ENCODE assay signal across 21 cellular contexts in the genomic region with DNA sequence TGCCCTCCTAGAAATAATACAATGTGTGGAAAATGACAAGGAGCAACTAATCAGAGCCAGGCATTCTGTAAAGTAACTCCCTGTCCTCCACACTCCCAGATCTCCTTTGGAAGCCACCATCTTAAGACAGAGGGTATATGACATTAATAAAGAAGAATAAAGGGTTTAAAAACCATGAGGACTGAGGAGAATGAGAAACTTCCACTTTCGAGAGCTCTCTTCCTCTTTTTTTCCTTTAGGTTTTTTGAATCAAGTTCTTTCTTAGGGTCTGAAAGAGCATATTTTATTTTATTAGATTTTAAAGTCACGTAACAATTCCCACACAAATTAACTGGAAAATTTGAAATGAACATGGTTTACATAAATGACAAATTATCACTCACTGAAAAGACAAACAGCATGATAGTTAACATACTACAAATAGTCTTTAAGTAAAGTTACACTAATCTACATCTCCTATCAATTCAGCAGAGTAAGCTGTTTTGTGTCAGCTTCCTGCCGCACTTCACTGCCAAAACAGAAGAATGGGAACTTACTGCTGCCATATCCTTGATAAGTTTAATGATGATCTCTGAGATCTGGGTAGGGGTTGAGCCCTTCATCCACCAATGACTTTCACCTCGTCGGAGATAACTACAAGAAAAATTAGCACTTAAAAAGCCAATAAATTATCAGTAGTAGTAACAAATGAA. TPM values are rescaled to one million over a fixed set of nuclear protein-coding genes. Genes with fewer than 3 reads are reported as not detected.
A peak's percentile ranks its signal among the peaks of the same experiment; 100 is the strongest.
DNase-seq lines count a peak whose midpoint lies in the region; ATAC-seq and TF ChIP-seq lines count a peak whose summit lies in the region.
"Had no signal": no experiment of that assay in that cellular context is flagged by ENCODE, and none has a peak within 500 bp of the region (broad histone marks: within the 10 kb centered on the region; RNA-seq: fewer than 3 reads in every experiment).

No MANE protein-coding gene starts in this region.

- no peaks in the 10 kb centered on the region for H4K20me1 ChIP-seq in SK-N-SH (ENCODE audit: insufficient read depth)
- H4K20me1 ChIP-seq: BLaER1 had no signal

- ATAC-seq in SK-N-SH treated with all-trans-retinoic acid at 6 μM for 48 hours: no peak
- peak; percentile 25 for ATAC-seq in activated B cell treated with CpG ODN at 0.5 μM for 24 hours (ENCODE audit: low read depth)
- ATAC-seq: activated CD8-positive, alpha-beta memory T cell treated with anti-CD3 and anti-CD28 coated beads, Interleukin-2, amount 10 ng/mL, durations not matched to agents 7 days and 5 days had no signal

- H3K9ac ChIP-seq in SK-N-SH: no peak overlapping the region
- H3K9ac ChIP-seq: BLaER1, KMS-11 had no signal

- no peak overlapping the region for H3K4me2 ChIP-seq in SK-N-SH
- H3K4me2 ChIP-seq: BLaER1, KMS-11 had no signal

- H3K9me3 ChIP-seq in SK-N-SH: no peaks in the 10 kb centered on the region
- no peaks in the 10 kb centered on the region for H3K9me3 ChIP-seq in SJCRH30 (replicated peaks)
- H3K9me3 ChIP-seq: BLaER1, prostate gland had no signal

- H3K4me1 Mint-ChIP-seq in activated B cell treated with CpG ODN at 0.5 μM for 24 hours (peaks cover 17% of the 10 kb centered on the region), progenitor cell of endocrine pancreas (ENCODE audit: low read depth) (peaks cover 4% of the 10 kb centered on the region)
- H3K4me1 Mint-ChIP-seq: activated CD8-positive, alpha-beta memory T cell treated with anti-CD3 and anti-CD28 coated beads, Interleukin-2, amount 10 ng/mL, durations not matched to agents 7 days and 5 days; nephron progenitor cell had no signal

- H3K36me3 Mint-ChIP-seq in activated B cell treated with CpG ODN at 0.5 μM for 24 hours (ENCODE audit: low read depth) (peaks cover 82% of the 10 kb centered on the region), progenitor cell of endocrine pancreas (ENCODE audit: insufficient read depth) (peaks cover 21% of the 10 kb centered on the region)

- no peak overlapping the region for H2AFZ ChIP-seq in SK-N-SH (ENCODE audit: low read depth)

- H3K27me3 ChIP-seq in SK-N-SH (ENCODE audit: insufficient read depth): no peaks in the 10 kb centered on the region
- H3K27me3 ChIP-seq in SJCRH30: no peaks in the 10 kb centered on the region
- H3K27me3 ChIP-seq: BLaER1 had no signal

- no peak for TF ChIP-seq EP300 in SK-N-SH (IDR thresholded peaks at IDR 0.05; ENCODE audit: borderline replicate concordance in 1 of 2, low read depth in 1 of 2, low read length in 1 of 2)

- H3K27ac ChIP-seq in SK-N-SH (ENCODE audit: low read depth in 2 of 2, low read length in 1 of 2) (no peak overlapping the region), SJCRH30 (no peak overlapping the region)
- H3K27ac ChIP-seq: BLaER1, KMS-11, prostate gland had no signal

- H3K4me1 ChIP-seq in SK-N-SH (ENCODE audit: control insufficient read depth in 1 of 2, insufficient read depth in 2 of 2, low read depth in 1 of 2, low read length in 1 of 2) (no peaks in the 10 kb centered on the region; a peak in 2 of 4 replicates), SJCRH30 (no peaks in the 10 kb centered on the region)
- H3K4me1 ChIP-seq: BLaER1, prostate gland had no signal

- no peaks in the 10 kb centered on the region for H3K79me2 ChIP-seq in SK-N-SH (ENCODE audit: insufficient read depth)

- POLR2A ChIA-PET in SK-N-SH (lab: Yijun Ruan, JAX) (no interaction called here), activated B cell treated with CpG ODN at 0.5 μM for 24 hours (lab: Charles Lee) (no interaction called here)

- no peak for TF ChIP-seq POLR2A in NB4 (IDR thresholded peaks at IDR 0.05; ENCODE audit: extremely low read depth, insufficient read length)

- H3K36me3 ChIP-seq in SK-N-SH (replicated peaks in 1 of 2; ENCODE audit: control insufficient read depth in 1 of 2, insufficient read depth in 2 of 2, low read length in 1 of 2): peaks cover 55 to 77% of the 10 kb centered on the region in 2 experiments
- H3K36me3 ChIP-seq in SJCRH30: peaks cover 44% of the 10 kb centered on the region

- peaks cover 4% of the 10 kb centered on the region for H3F3A ChIP-seq in SK-N-SH (replicated peaks; ENCODE audit: insufficient read depth)

- DNase-seq in SK-N-SH (no peak), NB4 (ENCODE audit: low read depth) (peak; percentile 10), activated B cell treated with CpG ODN at 0.5 μM for 24 hours (no peak), progenitor cell of endocrine pancreas (ENCODE audit: low spot score, unreplicated experiment) (no peak), SJCRH30 (no peak), NCI-H774 (lab: John Stamatoyannopoulos, UW) (no peak), NCI-H187 (lab: John Stamatoyannopoulos, UW) (no peak)
- DNase-seq: 8988T; activated CD4-positive, CD25-positive, alpha-beta regulatory T cell treated with anti-CD3 and anti-CD28 coated beads, Interleukin-2, amount 50 U/mL, for 72 hours; activated CD8-positive, alpha-beta memory T cell treated with anti-CD3 and anti-CD28 coated beads, Interleukin-2, amount 10 ng/mL, durations not matched to agents 7 days and 5 days; activated gamma-delta T cell treated with Interleukin-2 at 50 U/mL for 16 hours; GF-D8; hippocampal formation; NCI-H1417; NCI-H2171; nephron progenitor cell; small intestine had no signal

- H3K9me3 Mint-ChIP-seq in activated B cell treated with CpG ODN at 0.5 μM for 24 hours: no peaks in the 10 kb centered on the region
- no peaks in the 10 kb centered on the region for H3K9me3 Mint-ChIP-seq in progenitor cell of endocrine pancreas (ENCODE audit: low read depth)
- H3K9me3 Mint-ChIP-seq: nephron progenitor cell had no signal

- intact Hi-C loops in activated B cell treated with CpG ODN at 0.5 μM for 24 hours (cut with micrococcal nuclease): loop anchor here (2.0 kb wide), 3 partner anchors 15 to 39 kb away; a partner anchor contains a TSS

- H3K27me3 Mint-ChIP-seq in activated B cell treated with CpG ODN at 0.5 μM for 24 hours (no peaks in the 10 kb centered on the region), progenitor cell of endocrine pancreas (no peaks in the 10 kb centered on the region)
- H3K27me3 Mint-ChIP-seq: activated CD8-positive, alpha-beta memory T cell treated with anti-CD3 and anti-CD28 coated beads, Interleukin-2, amount 10 ng/mL, durations not matched to agents 7 days and 5 days had no signal

- TF ChIP-seq CTCF in SK-N-SH (IDR thresholded peaks at IDR 0.05) (no peak), NB4 (IDR thresholded peaks at IDR 0.05; ENCODE audit: low read depth, low read length) (no peak), activated B cell treated with CpG ODN at 0.5 μM for 24 hours (IDR thresholded peaks at IDR 0.05) (no peak), progenitor cell of endocrine pancreas (IDR thresholded peaks at IDR 0.05; ENCODE audit: unreplicated experiment) (no peak)

- H3K9me2 ChIP-seq in SK-N-SH: no peaks in the 10 kb centered on the region

- H3K4me3 ChIP-seq in SK-N-SH (ENCODE audit: low read depth in 2 of 2, low read length in 1 of 2) (no peak overlapping the region), NB4 (ENCODE audit: low read depth, low read length) (no peak overlapping the region), SJCRH30 (no peak overlapping the region)
- H3K4me3 ChIP-seq: BLaER1, prostate gland had no signal

- TF ChIP-seq RAD21 in SK-N-SH (IDR thresholded peaks at IDR 0.05; ENCODE audit: low read length): no peak

- H3K27ac Mint-ChIP-seq in activated B cell treated with CpG ODN at 0.5 μM for 24 hours: peak overlapping the region; percentile 81
- H3K27ac Mint-ChIP-seq in progenitor cell of endocrine pancreas: peak overlapping the region; percentile 75
- H3K27ac Mint-ChIP-seq: activated CD8-positive, alpha-beta memory T cell treated with anti-CD3 and anti-CD28 coated beads, Interleukin-2, amount 10 ng/mL, durations not matched to agents 7 days and 5 days; nephron progenitor cell had no signal

- H3K4me3 Mint-ChIP-seq in activated B cell treated with CpG ODN at 0.5 μM for 24 hours: no peak overlapping the region
- no peak overlapping the region for H3K4me3 Mint-ChIP-seq in progenitor cell of endocrine pancreas (ENCODE audit: low read depth)
- H3K4me3 Mint-ChIP-seq: activated CD8-positive, alpha-beta memory T cell treated with anti-CD3 and anti-CD28 coated beads, Interleukin-2, amount 10 ng/mL, durations not matched to agents 7 days and 5 days; nephron progenitor cell had no signal

- CTCF ChIA-PET in SK-N-SH (lab: Yijun Ruan, JAX) (interaction anchor here (1.0 to 1.3 kb wide), 2 partner anchors 11 to 413 kb away, joined by 3 to 4 read pairs; no protein-coding TSS in a partner anchor), activated B cell treated with CpG ODN at 0.5 μM for 24 hours (lab: Charles Lee) (no interaction called here)

- WGBS in SK-N-SH (ENCODE audit: low lambda C conversion rate): 92% methylated on average over 5 of the region's 5 CpGs

TF ChIP-seq in SK-N-SH treated with all-trans-retinoic acid at 6 μM for 48 hours, 23 proteins besides CTCF, POLR2A, EP300 and RAD21:
- no peak for TF ChIP-seq ZNF565 (CRISPR knock-in tag; conservative IDR thresholded peaks at IDR 0.05; ENCODE audit: low read depth)
- 0 out of 2 replicates have a peak, but pooled peaks have one; percentile 19 for TF ChIP-seq ISL1 (CRISPR knock-in tag; IDR thresholded peaks at IDR 0.05)

TF ChIP-seq in SK-N-SH, 30 proteins besides CTCF, POLR2A, EP300 and RAD21 (continues in another document):
- TF ChIP-seq TEAD4 (IDR thresholded peaks at IDR 0.05; ENCODE audit: borderline replicate concordance, insufficient read depth) (no peak), TAF1 (IDR thresholded peaks at IDR 0.05; ENCODE audit: borderline replicate concordance, low read depth, low read length) (no peak), MXI1 (IDR thresholded peaks at IDR 0.05; ENCODE audit: low read depth, low read length) (no peak), MEF2A (IDR thresholded peaks at IDR 0.05; ENCODE audit: borderline replicate concordance, low read depth) (no peak), CHD2 (IDR thresholded peaks at IDR 0.05; ENCODE audit: low read length, partially characterized antibody) (no peak), RCOR1 (IDR thresholded peaks at IDR 0.05; ENCODE audit: low read length) (no peak)
- TF ChIP-seq, protein P1, sequence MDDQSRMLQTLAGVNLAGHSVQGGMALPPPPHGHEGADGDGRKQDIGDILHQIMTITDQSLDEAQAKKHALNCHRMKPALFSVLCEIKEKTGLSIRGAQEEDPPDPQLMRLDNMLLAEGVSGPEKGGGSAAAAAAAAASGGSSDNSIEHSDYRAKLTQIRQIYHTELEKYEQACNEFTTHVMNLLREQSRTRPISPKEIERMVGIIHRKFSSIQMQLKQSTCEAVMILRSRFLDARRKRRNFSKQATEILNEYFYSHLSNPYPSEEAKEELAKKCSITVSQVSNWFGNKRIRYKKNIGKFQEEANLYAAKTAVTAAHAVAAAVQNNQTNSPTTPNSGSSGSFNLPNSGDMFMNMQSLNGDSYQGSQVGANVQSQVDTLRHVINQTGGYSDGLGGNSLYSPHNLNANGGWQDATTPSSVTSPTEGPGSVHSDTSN (IDR thresholded peaks at IDR 0.05): no peak

RNA-seq across cellular contexts. Expression of a gene that starts 38.6 kb away (rescaled TPM):
- polyA plus RNA-seq in SK-N-SH (2012; rRNA removed): 13.6 and 19.2 TPM in 2 replicates
- polyA plus RNA-seq in SK-N-SH (2012; cell fraction: cytosol; rRNA removed): 17.6 and 18.6 TPM in 2 replicates
- 15.6 and 17.6 TPM in 2 replicates for polyA plus RNA-seq in SK-N-SH (2012; cell fraction: nucleus; rRNA removed)
- total RNA-seq in activated B cell treated with CpG ODN at 0.5 μM for 24 hours (46.2 and 49.8 TPM in 2 replicates), progenitor cell of endocrine pancreas (18.0 and 21.8 TPM in 2 replicates)
- 29.3 and 32.2 TPM in 2 replicates for total RNA-seq in SJCRH30 (2014; rRNA removed; shearing (Covaris generic))
